Comparison of ENCODE assay signal across 8 cellular contexts in genomic region chr17:4808378-4808767, GRCh38. TPM values are rescaled to one million over a fixed set of nuclear protein-coding genes. Genes with fewer than 3 reads are reported as not detected.
DNase-seq lines count a peak whose midpoint lies in the region; ATAC-seq and TF ChIP-seq lines count a peak whose summit lies in the region.

No MANE protein-coding gene starts in this region.

- H3K27ac ChIP-seq in CD4-positive, alpha-beta memory T cell (ENCODE audit: low read depth, low read length): no peak overlapping the region
- peak overlapping the region; percentile 73 for H3K27ac ChIP-seq in RWPE1

- CTCF ChIA-PET in CD4-positive, alpha-beta memory T cell (lab: Charles Lee; ENCODE audit: partially characterized antibody): interaction anchor here (1.0 to 3.5 kb wide), 2 partner anchors 19 to 242 kb away, joined by 3 to 21 read pairs; partner anchors contain the start of gene GLTPD2
- CTCF ChIA-PET in RWPE1 (lab: Yijun Ruan, JAX): interaction anchor here (1.5 kb wide), 1 partner anchor 11 kb away, joined by 6 read pairs; no protein-coding TSS in a partner anchor

- peaks cover 6 to 10% of the 10 kb centered on the region in 2 donors for H3K36me3 Mint-ChIP-seq in CD4-positive, alpha-beta memory T cell
- peaks cover 14% of the 10 kb centered on the region for H3K36me3 Mint-ChIP-seq in osteocyte (ENCODE audit: unreplicated experiment)

- H3K9me3 Mint-ChIP-seq in CD4-positive, alpha-beta memory T cell: no peaks in the 10 kb centered on the region
- H3K9me3 Mint-ChIP-seq in osteocyte (ENCODE audit: unreplicated experiment): no peaks in the 10 kb centered on the region

- POLR2A ChIA-PET in CD4-positive, alpha-beta memory T cell (lab: Charles Lee; ENCODE audit: partially characterized antibody): interaction anchor here (2.9 to 3.5 kb wide), 2 partner anchors 19 to 26 kb away, joined by 25 to 42 read pairs; partner anchors contain the start of genes GLTPD2 and MINK1
- POLR2A ChIA-PET in RWPE1 (lab: Yijun Ruan, JAX; ENCODE audit: low non-redundant PET): interaction anchor here (0.7 kb wide), 1 partner anchor 44 kb away, joined by 4 read pairs; no protein-coding TSS in a partner anchor

- H3K9me3 ChIP-seq in CD4-positive, alpha-beta memory T cell (ENCODE audit: control insufficient read depth in 1 of 2, low read length in 2 of 2): no peaks in the 10 kb centered on the region

- ATAC-seq in HG03460 (IDR thresholded peaks at IDR 0.05; ENCODE audit: unreplicated experiment) (no peak), HG03442 (IDR thresholded peaks at IDR 0.05; ENCODE audit: unreplicated experiment) (no peak)

- H3K36me3 ChIP-seq in CD4-positive, alpha-beta memory T cell (ENCODE audit: insufficient read depth, low read length): no peaks in the 10 kb centered on the region

- peak overlapping the region; percentile 59 to 82 (median 72) for H3K4me3 Mint-ChIP-seq in CD4-positive, alpha-beta memory T cell
- peak overlapping the region; percentile 79 for H3K4me3 Mint-ChIP-seq in osteocyte (ENCODE audit: unreplicated experiment)

- H3K4me1 Mint-ChIP-seq in CD4-positive, alpha-beta memory T cell: peaks cover 3 to 23% (median 10%) of the 10 kb centered on the region in 4 donors
- peaks cover 21% of the 10 kb centered on the region for H3K4me1 Mint-ChIP-seq in osteocyte (ENCODE audit: unreplicated experiment)

- peaks cover 15% of the 10 kb centered on the region for H3K4me1 ChIP-seq in CD4-positive, alpha-beta memory T cell (ENCODE audit: insufficient read depth, low read length)

- no peak overlapping the region for H3K4me3 ChIP-seq in CD4-positive, alpha-beta memory T cell (ENCODE audit: low read length in 2 of 2)

- no peaks in the 10 kb centered on the region for H3K27me3 Mint-ChIP-seq in CD4-positive, alpha-beta memory T cell
- H3K27me3 Mint-ChIP-seq in osteocyte (ENCODE audit: unreplicated experiment): no peaks in the 10 kb centered on the region

- intact Hi-C loops in CD4-positive, alpha-beta memory T cell (cut with micrococcal nuclease): loop anchor here (5.0 kb wide), 1 partner anchor 74 kb away; no protein-coding TSS in a partner anchor

- H3K27ac Mint-ChIP-seq in CD4-positive, alpha-beta memory T cell: peak overlapping the region in 5 of 7 donors; percentile 32 to 75 (median 61)
- H3K27ac Mint-ChIP-seq in osteocyte (ENCODE audit: unreplicated experiment): peak overlapping the region; percentile 47

- TF ChIP-seq CTCF in RWPE1 (conservative IDR thresholded peaks at IDR 0.05; ENCODE audit: low read depth): no peak
- TF ChIP-seq CTCF in osteocyte (IDR thresholded peaks at IDR 0.05): no peak

- no peaks in the 10 kb centered on the region for H3K27me3 ChIP-seq in CD4-positive, alpha-beta memory T cell (ENCODE audit: insufficient read depth, low read length)

- DNase-seq in CD4-positive, alpha-beta memory T cell: no peak
- DNase-seq in RWPE1 (ENCODE audit: low spot score) (no peak), fibroblast of gingiva (ENCODE audit: low read depth) (peak; percentile 21), osteocyte (ENCODE audit: extremely low spot score, unreplicated experiment) (no peak), NK-92 (lab: John Stamatoyannopoulos, UW; ENCODE audit: unreplicated experiment) (no peak)
- no peak for DNase-seq in activated CD8-positive, alpha-beta memory T cell treated with anti-CD3 and anti-CD28 coated beads, Interleukin-2, amount 50 U/mL, for 48 hours

RNA-seq across cellular contexts. Expression of gene PLD2, which starts 1.4 kb away (rescaled TPM):
- 10 to 100 TPM; 30.8 to 37.5 TPM for total RNA-seq in CD4-positive, alpha-beta memory T cell
- 1 to 10 TPM; 1.9 to 5.0 TPM for polyA plus RNA-seq in CD4-positive, alpha-beta memory T cell
- 49.3 and 52.2 TPM in 2 replicates for total RNA-seq in osteocyte

RNA-seq across cellular contexts. Expression of gene PSMB6, which starts 12.4 kb away (rescaled TPM):
- 10 to 100 TPM; 44.4 to 46.4 TPM for total RNA-seq in CD4-positive, alpha-beta memory T cell
- polyA plus RNA-seq in CD4-positive, alpha-beta memory T cell: 100 to 1,000 TPM; 235 to 462 TPM
- 119 TPM in 2 replicates for total RNA-seq in osteocyte

RNA-seq across cellular contexts. Expression of gene GLTPD2, which starts 19.6 kb away (rescaled TPM):
- total RNA-seq in CD4-positive, alpha-beta memory T cell: not detected
- not detected for polyA plus RNA-seq in CD4-positive, alpha-beta memory T cell
- total RNA-seq in osteocyte: not detected in 2 replicates

RNA-seq across cellular contexts. Expression of gene VMO1, which starts 22.2 kb away (rescaled TPM):
- under 1 TPM in 1 of 2 experiments, not detected in 1; 0.50 TPM for total RNA-seq in CD4-positive, alpha-beta memory T cell
- polyA plus RNA-seq in CD4-positive, alpha-beta memory T cell: not detected
- total RNA-seq in osteocyte: 1.9 and 2.4 TPM in 2 replicates
